ENCODE assay signal across 1 cellular context in genomic region chr18:9852266-9853081, GRCh38.
TF ChIP-seq lines count a peak whose summit lies in the region.

No MANE protein-coding gene starts in this region.

TF ChIP-seq in K562, 482 proteins besides CTCF, POLR2A, EP300 and RAD21 (continued from another document):
- no peak for TF ChIP-seq SMAD2 (IDR thresholded peaks at IDR 0.05; ENCODE audit: low read depth, low read length)
